In genomic region chr1:6788946-6789345, GRCh38 we compare ENCODE assay signal across 18 cellular contexts. TPM values are rescaled to one million over a fixed set of nuclear protein-coding genes. Genes with fewer than 3 reads are reported as not detected.
DNase-seq lines count a peak whose midpoint lies in the region; ATAC-seq and TF ChIP-seq lines count a peak whose summit lies in the region.
"Had no signal": no experiment of that assay in that cellular context is flagged by ENCODE, and none has a peak within 500 bp of the region (broad histone marks: within the 10 kb centered on the region; RNA-seq: fewer than 3 reads in every experiment).

No MANE protein-coding gene starts in this region.

- H3K4me1 Mint-ChIP-seq in CD4-positive, CD25-positive, alpha-beta regulatory T cell, result peaks cover 33 to 58% (median 54%) of the 10 kb centered on the region in 4 donors
- H3K4me1 Mint-ChIP-seq in activated naive CD8-positive, alpha-beta T cell (ENCODE audit: low read depth), result peaks cover 60% of the 10 kb centered on the region
- peaks cover 39 to 53% of the 10 kb centered on the region in 2 donors for H3K4me1 Mint-ChIP-seq in natural killer cell

- no peak for ATAC-seq in CD4-positive, CD25-positive, alpha-beta regulatory T cell (ENCODE audit: low read depth in 2 of 2)
- ATAC-seq in natural killer cell (no peak), HG03520 (IDR thresholded peaks at IDR 0.05; ENCODE audit: unreplicated experiment) (no peak)
- ATAC-seq: foreskin keratinocyte had no signal

- no peak for TF ChIP-seq CTCF in natural killer cell (IDR thresholded peaks at IDR 0.05)
- TF ChIP-seq CTCF in GM10266 (IDR thresholded peaks at IDR 0.05; ENCODE audit: control insufficient read depth, insufficient read depth, low read depth, missing control alignments), result no peak

- intact Hi-C loops in natural killer cell (cut with micrococcal nuclease), result loop anchor here (5.0 to 10.0 kb wide), 3 partner anchors 87 to 996 kb away; partner anchors contain the start of genes DNAJC11, KLHL21 and PER3

- H3K27ac Mint-ChIP-seq in CD4-positive, CD25-positive, alpha-beta regulatory T cell, result peak overlapping the region in 1 of 3 donors; percentile 22
- peak overlapping the region; percentile 12 for H3K27ac Mint-ChIP-seq in activated naive CD8-positive, alpha-beta T cell
- H3K27ac Mint-ChIP-seq in natural killer cell, result peak overlapping the region in 1 of 2 donors; percentile 6

- no peaks in the 10 kb centered on the region for H3K9me3 Mint-ChIP-seq in CD4-positive, CD25-positive, alpha-beta regulatory T cell
- H3K9me3 Mint-ChIP-seq in activated naive CD8-positive, alpha-beta T cell (ENCODE audit: low read depth), result no peaks in the 10 kb centered on the region
- H3K9me3 Mint-ChIP-seq in natural killer cell, result no peaks in the 10 kb centered on the region
- H3K9me3 Mint-ChIP-seq: central memory CD8-positive, alpha-beta T cell had no signal

- H3K27me3 Mint-ChIP-seq in CD4-positive, CD25-positive, alpha-beta regulatory T cell, result peaks cover 5% of the 10 kb centered on the region
- no peaks in the 10 kb centered on the region for H3K27me3 Mint-ChIP-seq in activated naive CD8-positive, alpha-beta T cell
- H3K27me3 Mint-ChIP-seq in natural killer cell (ENCODE audit: low read depth in 2 of 2), result no peaks in the 10 kb centered on the region
- H3K27me3 Mint-ChIP-seq: central memory CD8-positive, alpha-beta T cell had no signal

- no peaks in the 10 kb centered on the region for H3K27me3 ChIP-seq in CD4-positive, CD25-positive, alpha-beta regulatory T cell (ENCODE audit: control insufficient read depth, insufficient read depth, low read length)
- H3K27me3 ChIP-seq: BE2C, foreskin keratinocyte had no signal

- no peak overlapping the region for H3K4me3 ChIP-seq in CD4-positive, CD25-positive, alpha-beta regulatory T cell (ENCODE audit: low read depth, low read length)

- no peaks in the 10 kb centered on the region for H3K36me3 Mint-ChIP-seq in CD4-positive, CD25-positive, alpha-beta regulatory T cell
- peaks cover 3% of the 10 kb centered on the region for H3K36me3 Mint-ChIP-seq in activated naive CD8-positive, alpha-beta T cell
- H3K36me3 Mint-ChIP-seq in natural killer cell, result no peaks in the 10 kb centered on the region

- no peak overlapping the region for H3K27ac ChIP-seq in CD4-positive, CD25-positive, alpha-beta regulatory T cell (ENCODE audit: insufficient read depth, low read length, poor library complexity, severe bottlenecking)
- H3K27ac ChIP-seq: foreskin keratinocyte had no signal

- H3K36me3 ChIP-seq in CD4-positive, CD25-positive, alpha-beta regulatory T cell (ENCODE audit: control insufficient read depth, insufficient read depth, low read length), result peaks cover 7% of the 10 kb centered on the region
- H3K36me3 ChIP-seq: BE2C had no signal

- H3K4me3 Mint-ChIP-seq in CD4-positive, CD25-positive, alpha-beta regulatory T cell, result peak overlapping the region; percentile 3 to 80 (median 34)
- peak overlapping the region; percentile 62 for H3K4me3 Mint-ChIP-seq in activated naive CD8-positive, alpha-beta T cell
- peak overlapping the region; percentile 21 for H3K4me3 Mint-ChIP-seq in natural killer cell
- H3K4me3 Mint-ChIP-seq: central memory CD8-positive, alpha-beta T cell had no signal

- DNase-seq in CD4-positive, CD25-positive, alpha-beta regulatory T cell, result no peak
- DNase-seq in GF-D8 (lab: John Stamatoyannopoulos, UW) (peak; percentile 65), natural killer cell (no peak), NCI-H146 treated with DMSO at 0.1 percent for 48 hours (lab: John Stamatoyannopoulos, UW; ENCODE audit: unreplicated experiment) (no peak), NCI-H1417 treated with DMSO at 0.1 percent for 48 hours (lab: John Stamatoyannopoulos, UW) (no peak), GM10266 (ENCODE audit: extremely low spot score) (no peak)
- DNase-seq: activated CD8-positive, alpha-beta memory T cell treated with anti-CD3 and anti-CD28 coated beads for 24 hours; activated naive CD4-positive, alpha-beta T cell treated with anti-CD3 and anti-CD28 coated beads, Interleukin-2, amount 50 U/mL, for 16 hours; BE2C; foreskin keratinocyte; Kasumi-1; NCI-H187; NCI-H510A; retina; substantia nigra had no signal

- peaks cover 25% of the 10 kb centered on the region for H3K4me1 ChIP-seq in CD4-positive, CD25-positive, alpha-beta regulatory T cell (ENCODE audit: control insufficient read depth, insufficient read depth, low read length, poor library complexity, severe bottlenecking)
- H3K4me1 ChIP-seq: BE2C, foreskin keratinocyte had no signal

- no peaks in the 10 kb centered on the region for H3K9me3 ChIP-seq in CD4-positive, CD25-positive, alpha-beta regulatory T cell (ENCODE audit: control insufficient read depth in 2 of 2, low read length in 2 of 2)
- H3K9me3 ChIP-seq: BE2C had no signal

RNA-seq across cellular contexts. Expression of gene CAMTA1, which starts 3.7 kb away (rescaled TPM):
- total RNA-seq in CD4-positive, CD25-positive, alpha-beta regulatory T cell, result 48.8 TPM
- 100 to 1,000 TPM in 1 of 4 donors, 10 to 100 TPM in 3; 79.9 to 112 (median 81.9) TPM for polyA plus RNA-seq in CD4-positive, CD25-positive, alpha-beta regulatory T cell
- 10 to 100 TPM; 40.6 to 53.3 (median 44.9) TPM for total RNA-seq in natural killer cell
